2 cellular contexts compared by ENCODE assay signal in the genomic region with DNA sequence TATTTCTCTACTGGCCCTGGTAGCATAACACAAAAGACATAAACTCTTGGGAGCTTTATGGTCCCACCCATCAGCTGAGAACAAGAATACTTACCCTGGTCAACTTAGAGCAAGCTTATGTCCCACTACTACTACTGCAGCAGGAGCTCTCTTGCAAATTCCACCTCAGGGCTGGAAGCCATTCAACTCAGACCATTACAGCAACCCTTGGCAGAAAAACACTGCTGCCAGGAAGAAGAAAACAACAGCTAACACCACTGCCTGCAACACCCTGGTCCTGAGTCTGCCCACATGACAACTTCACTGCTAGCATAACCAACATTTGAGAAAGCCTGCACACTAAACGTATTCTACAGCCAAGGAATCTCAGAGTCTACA.
TF ChIP-seq lines count a peak whose summit lies in the region.

No MANE protein-coding gene starts in this region.

TF ChIP-seq in GM23338, 12 proteins besides CTCF, POLR2A, EP300 and RAD21:
- TF ChIP-seq STAT1 (IDR thresholded peaks at IDR 0.05; ENCODE audit: unreplicated experiment) (no peak), NANOG (IDR thresholded peaks at IDR 0.05; ENCODE audit: borderline replicate concordance) (no peak)
- TF ChIP-seq, protein P1, sequence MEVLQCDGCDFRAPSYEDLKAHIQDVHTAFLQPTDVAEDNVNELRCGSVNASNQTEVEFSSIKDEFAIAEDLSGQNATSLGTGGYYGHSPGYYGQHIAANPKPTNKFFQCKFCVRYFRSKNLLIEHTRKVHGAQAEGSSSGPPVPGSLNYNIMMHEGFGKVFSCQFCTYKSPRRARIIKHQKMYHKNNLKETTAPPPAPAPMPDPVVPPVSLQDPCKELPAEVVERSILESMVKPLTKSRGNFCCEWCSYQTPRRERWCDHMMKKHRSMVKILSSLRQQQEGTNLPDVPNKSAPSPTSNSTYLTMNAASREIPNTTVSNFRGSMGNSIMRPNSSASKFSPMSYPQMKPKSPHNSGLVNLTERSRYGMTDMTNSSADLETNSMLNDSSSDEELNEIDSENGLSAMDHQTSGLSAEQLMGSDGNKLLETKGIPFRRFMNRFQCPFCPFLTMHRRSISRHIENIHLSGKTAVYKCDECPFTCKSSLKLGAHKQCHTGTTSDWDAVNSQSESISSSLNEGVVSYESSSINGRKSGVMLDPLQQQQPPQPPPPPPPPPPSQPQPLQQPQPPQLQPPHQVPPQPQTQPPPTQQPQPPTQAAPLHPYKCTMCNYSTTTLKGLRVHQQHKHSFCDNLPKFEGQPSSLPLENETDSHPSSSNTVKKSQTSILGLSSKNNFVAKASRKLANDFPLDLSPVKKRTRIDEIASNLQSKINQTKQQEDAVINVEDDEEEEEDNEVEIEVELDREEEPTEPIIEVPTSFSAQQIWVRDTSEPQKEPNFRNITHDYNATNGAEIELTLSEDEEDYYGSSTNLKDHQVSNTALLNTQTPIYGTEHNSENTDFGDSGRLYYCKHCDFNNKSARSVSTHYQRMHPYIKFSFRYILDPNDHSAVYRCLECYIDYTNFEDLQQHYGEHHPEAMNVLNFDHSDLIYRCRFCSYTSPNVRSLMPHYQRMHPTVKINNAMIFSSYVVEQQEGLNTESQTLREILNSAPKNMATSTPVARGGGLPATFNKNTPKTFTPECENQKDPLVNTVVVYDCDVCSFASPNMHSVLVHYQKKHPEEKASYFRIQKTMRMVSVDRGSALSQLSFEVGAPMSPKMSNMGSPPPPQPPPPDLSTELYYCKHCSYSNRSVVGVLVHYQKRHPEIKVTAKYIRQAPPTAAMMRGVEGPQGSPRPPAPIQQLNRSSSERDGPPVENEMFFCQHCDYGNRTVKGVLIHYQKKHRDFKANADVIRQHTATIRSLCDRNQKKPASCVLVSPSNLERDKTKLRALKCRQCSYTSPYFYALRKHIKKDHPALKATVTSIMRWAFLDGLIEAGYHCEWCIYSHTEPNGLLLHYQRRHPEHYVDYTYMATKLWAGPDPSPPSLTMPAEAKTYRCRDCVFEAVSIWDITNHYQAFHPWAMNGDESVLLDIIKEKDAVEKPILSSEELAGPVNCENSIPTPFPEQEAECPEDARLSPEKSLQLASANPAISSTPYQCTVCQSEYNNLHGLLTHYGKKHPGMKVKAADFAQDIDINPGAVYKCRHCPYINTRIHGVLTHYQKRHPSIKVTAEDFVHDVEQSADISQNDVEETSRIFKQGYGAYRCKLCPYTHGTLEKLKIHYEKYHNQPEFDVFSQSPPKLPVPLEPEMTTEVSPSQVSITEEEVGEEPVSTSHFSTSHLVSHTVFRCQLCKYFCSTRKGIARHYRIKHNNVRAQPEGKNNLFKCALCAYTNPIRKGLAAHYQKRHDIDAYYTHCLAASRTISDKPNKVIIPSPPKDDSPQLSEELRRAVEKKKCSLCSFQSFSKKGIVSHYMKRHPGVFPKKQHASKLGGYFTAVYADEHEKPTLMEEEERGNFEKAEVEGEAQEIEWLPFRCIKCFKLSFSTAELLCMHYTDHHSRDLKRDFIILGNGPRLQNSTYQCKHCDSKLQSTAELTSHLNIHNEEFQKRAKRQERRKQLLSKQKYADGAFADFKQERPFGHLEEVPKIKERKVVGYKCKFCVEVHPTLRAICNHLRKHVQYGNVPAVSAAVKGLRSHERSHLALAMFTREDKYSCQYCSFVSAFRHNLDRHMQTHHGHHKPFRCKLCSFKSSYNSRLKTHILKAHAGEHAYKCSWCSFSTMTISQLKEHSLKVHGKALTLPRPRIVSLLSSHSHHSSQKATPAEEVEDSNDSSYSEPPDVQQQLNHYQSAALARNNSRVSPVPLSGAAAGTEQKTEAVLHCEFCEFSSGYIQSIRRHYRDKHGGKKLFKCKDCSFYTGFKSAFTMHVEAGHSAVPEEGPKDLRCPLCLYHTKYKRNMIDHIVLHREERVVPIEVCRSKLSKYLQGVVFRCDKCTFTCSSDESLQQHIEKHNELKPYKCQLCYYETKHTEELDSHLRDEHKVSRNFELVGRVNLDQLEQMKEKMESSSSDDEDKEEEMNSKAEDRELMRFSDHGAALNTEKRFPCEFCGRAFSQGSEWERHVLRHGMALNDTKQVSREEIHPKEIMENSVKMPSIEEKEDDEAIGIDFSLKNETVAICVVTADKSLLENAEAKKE (CRISPR knock-in tag; IDR thresholded peaks at IDR 0.05), result no peak

TF ChIP-seq in K562, 482 proteins besides CTCF, POLR2A, EP300 and RAD21:
- no peak for TF ChIP-seq ZMIZ1 (IDR thresholded peaks at IDR 0.05; ENCODE audit: low read depth in 2 of 2, low read length in 2 of 2)
- no peak for TF ChIP-seq ZNF217 (CRISPR knock-in tag; IDR thresholded peaks at IDR 0.05)
- TF ChIP-seq, protein P2, sequence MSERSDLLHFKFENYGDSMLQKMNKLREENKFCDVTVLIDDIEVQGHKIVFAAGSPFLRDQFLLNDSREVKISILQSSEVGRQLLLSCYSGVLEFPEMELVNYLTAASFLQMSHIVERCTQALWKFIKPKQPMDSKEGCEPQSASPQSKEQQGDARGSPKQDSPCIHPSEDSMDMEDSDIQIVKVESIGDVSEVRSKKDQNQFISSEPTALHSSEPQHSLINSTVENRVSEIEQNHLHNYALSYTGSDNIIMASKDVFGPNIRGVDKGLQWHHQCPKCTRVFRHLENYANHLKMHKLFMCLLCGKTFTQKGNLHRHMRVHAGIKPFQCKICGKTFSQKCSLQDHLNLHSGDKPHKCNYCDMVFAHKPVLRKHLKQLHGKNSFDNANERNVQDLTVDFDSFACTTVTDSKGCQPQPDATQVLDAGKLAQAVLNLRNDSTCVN (CRISPR knock-in tag; IDR thresholded peaks at IDR 0.05), result no peak
- TF ChIP-seq, protein P3, sequence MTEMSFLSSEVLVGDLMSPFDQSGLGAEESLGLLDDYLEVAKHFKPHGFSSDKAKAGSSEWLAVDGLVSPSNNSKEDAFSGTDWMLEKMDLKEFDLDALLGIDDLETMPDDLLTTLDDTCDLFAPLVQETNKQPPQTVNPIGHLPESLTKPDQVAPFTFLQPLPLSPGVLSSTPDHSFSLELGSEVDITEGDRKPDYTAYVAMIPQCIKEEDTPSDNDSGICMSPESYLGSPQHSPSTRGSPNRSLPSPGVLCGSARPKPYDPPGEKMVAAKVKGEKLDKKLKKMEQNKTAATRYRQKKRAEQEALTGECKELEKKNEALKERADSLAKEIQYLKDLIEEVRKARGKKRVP (CRISPR knock-in tag; IDR thresholded peaks at IDR 0.05), result no peak
- no peak for TF ChIP-seq ZNF124 (CRISPR knock-in tag; IDR thresholded peaks at IDR 0.05)
- TF ChIP-seq ZNF263 (CRISPR knock-in tag; IDR thresholded peaks at IDR 0.05; ENCODE audit: borderline replicate concordance), result no peak
- TF ChIP-seq FOXM1 (IDR thresholded peaks at IDR 0.05; ENCODE audit: low read depth), result no peak
- TF ChIP-seq FOXM1 (CRISPR knock-in tag; IDR thresholded peaks at IDR 0.05; ENCODE audit: low read depth), result no peak
- no peak for TF ChIP-seq FIP1L1 (IDR thresholded peaks at IDR 0.05; ENCODE audit: low read depth, low read length, poor library complexity, severe bottlenecking)
- no peak for TF ChIP-seq CHCHD3 (CRISPR knock-in tag; IDR thresholded peaks at IDR 0.05)
- TF ChIP-seq, protein P4, sequence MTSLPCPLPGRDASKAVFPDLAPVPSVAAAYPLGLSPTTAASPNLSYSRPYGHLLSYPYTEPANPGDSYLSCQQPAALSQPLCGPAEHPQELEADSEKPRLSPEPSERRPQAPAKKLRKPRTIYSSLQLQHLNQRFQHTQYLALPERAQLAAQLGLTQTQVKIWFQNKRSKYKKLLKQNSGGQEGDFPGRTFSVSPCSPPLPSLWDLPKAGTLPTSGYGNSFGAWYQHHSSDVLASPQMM (CRISPR knock-in tag; IDR thresholded peaks at IDR 0.05), result no peak
